ENCODE assay signal across 8 cellular contexts in the genomic region with DNA sequence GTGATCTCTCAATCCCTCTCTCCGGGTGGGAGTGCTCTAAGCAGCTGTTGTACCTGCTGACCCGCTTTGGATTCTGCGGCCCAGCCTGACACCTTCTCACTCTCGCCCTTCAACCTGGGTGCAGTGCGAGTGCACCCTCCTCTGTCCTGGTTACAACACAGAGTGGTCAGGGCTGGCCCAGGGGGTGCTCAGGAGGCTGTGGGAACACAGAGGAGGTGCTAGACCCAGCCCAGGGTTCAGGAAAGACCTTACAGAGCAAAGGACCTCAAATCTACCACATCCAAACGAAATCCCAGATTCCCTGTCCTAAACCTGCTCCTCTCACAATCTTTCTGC. TPM values are rescaled to one million over a fixed set of nuclear protein-coding genes. Genes with fewer than 3 reads are reported as not detected.
DNase-seq lines count a peak whose midpoint lies in the region; ATAC-seq and TF ChIP-seq lines count a peak whose summit lies in the region.

No MANE protein-coding gene starts in this region.

- H3K36me3 ChIP-seq in adrenal gland (replicated peaks in 1 of 2) (no peaks in the 10 kb centered on the region), tibial artery (no peaks in the 10 kb centered on the region)

- H3K4me3 ChIP-seq in adrenal gland (peak overlapping the region in 3 of 4 donors; percentile 13 to 71 (median 45)), tibial artery (peak overlapping the region; percentile 59 to 63)

- peaks cover 10% of the 10 kb centered on the region for H3K27me3 Mint-ChIP-seq in activated T-cell treated with anti-CD3 and anti-CD28 coated beads, Interleukin-2, amount 50 U/mL, for 4 hours (ENCODE audit: low read depth)

- H3K36me3 Mint-ChIP-seq in activated T-cell treated with anti-CD3 and anti-CD28 coated beads, Interleukin-2, amount 50 U/mL, for 4 hours (ENCODE audit: insufficient read depth) = peaks cover 4% of the 10 kb centered on the region

- H3K27ac ChIP-seq in adrenal gland (no peak overlapping the region), tibial artery (peak overlapping the region; percentile 34 to 66)

- TF ChIP-seq POLR2A in adrenal gland (IDR thresholded peaks at IDR 0.05) = no peak

- 9 to 20% (median 15%) methylated on average over 6 of the region's 6 CpGs for WGBS in adrenal gland, 4 donors

- ATAC-seq in activated T-cell treated with anti-CD3 and anti-CD28 coated beads, Interleukin-2, amount 50 U/mL, for 4 hours = peak; percentile 1 to 10

- H3K4me1 ChIP-seq in adrenal gland (replicated peaks in 1 of 2) (peaks cover 0 to 9% of the 10 kb centered on the region in 2 donors), tibial artery (peaks cover 3 to 18% (median 11%) of the 10 kb centered on the region in 4 donors)

- intact Hi-C loops in adrenal gland (cut with DNase I) (no loop called here), tibial artery (cut with DNase I; ENCODE audit: low total_unique reads) (loop anchor here (10.0 kb wide), 1 partner anchor 260 kb away; no protein-coding TSS in a partner anchor)

- H3K27me3 ChIP-seq in adrenal gland (no peaks in the 10 kb centered on the region), tibial artery (peaks cover 0 to 20% of the 10 kb centered on the region in 2 donors)

- TF ChIP-seq CTCF in adrenal gland (IDR thresholded peaks at IDR 0.05) (no peak), tibial artery (IDR thresholded peaks at IDR 0.05) (no peak)

- no peak for DNase-seq in activated T-cell treated with anti-CD3 and anti-CD28 coated beads, Interleukin-2, amount 50 U/mL, for 4 hours
- no peak for DNase-seq in activated T-cell treated with anti-CD3 and anti-CD28 coated beads, Interleukin-2, amount 50 U/mL, for 48 hours
- no peak for DNase-seq in adrenal gland
- DNase-seq in kidney glomerular epithelial cell (lab: John Stamatoyannopoulos, UW) = peak; percentile 38
- DNase-seq in tibial artery = no peak
- no peak for DNase-seq in NAMALWA (ENCODE audit: low spot score)
- no peak for DNase-seq in EL
- no peak for DNase-seq in stimulated activated CD4-positive, alpha-beta T cell treated with anti-CD3 and anti-CD28 coated beads, Interleukin-4, amount 100 ng/mL, for 4 hours

- peaks cover 21% of the 10 kb centered on the region for H3K4me1 Mint-ChIP-seq in activated T-cell treated with anti-CD3 and anti-CD28 coated beads, Interleukin-2, amount 50 U/mL, for 4 hours (ENCODE audit: low read depth)

- no peaks in the 10 kb centered on the region for H3K9me3 Mint-ChIP-seq in activated T-cell treated with anti-CD3 and anti-CD28 coated beads, Interleukin-2, amount 50 U/mL, for 4 hours

- H3K9me3 ChIP-seq in adrenal gland (replicated peaks in 1 of 3) (no peaks in the 10 kb centered on the region), tibial artery (no peaks in the 10 kb centered on the region)

- H3K4me3 Mint-ChIP-seq in activated T-cell treated with anti-CD3 and anti-CD28 coated beads, Interleukin-2, amount 50 U/mL, for 4 hours = peak overlapping the region; percentile 93

RNA-seq across cellular contexts. Expression of gene ZNF175, which starts 23.7 kb away (rescaled TPM):
- 1 to 10 TPM; 5.3 to 7.5 (median 6.0) TPM for total RNA-seq in activated T-cell treated with anti-CD3 and anti-CD28 coated beads, Interleukin-2, amount 50 U/mL, for 4 hours
- total RNA-seq in adrenal gland = 10 to 100 TPM in 4 of 8 donors, 1 to 10 TPM in 4; 2.5 to 14.5 (median 9.1) TPM
- polyA plus RNA-seq in adrenal gland = 1 to 10 TPM; 2.1 to 6.5 (median 3.4) TPM

RNA-seq across cellular contexts. Expression of gene SIGLEC5, which starts 35.5 kb away (rescaled TPM):
- under 1 TPM in 1 of 3 donors, not detected in 2; 0.11 TPM for total RNA-seq in activated T-cell treated with anti-CD3 and anti-CD28 coated beads, Interleukin-2, amount 50 U/mL, for 4 hours
- total RNA-seq in adrenal gland = 1 to 10 TPM in 1 of 8 donors, under 1 TPM in 3, not detected in 4; 0.36 to 3.0 (median 0.65) TPM
- not detected for polyA plus RNA-seq in adrenal gland

RNA-seq across cellular contexts. Expression of gene SIGLEC14, which starts 51.9 kb away (rescaled TPM):
- not detected for total RNA-seq in activated T-cell treated with anti-CD3 and anti-CD28 coated beads, Interleukin-2, amount 50 U/mL, for 4 hours
- total RNA-seq in adrenal gland = 10 to 100 TPM in 4 of 8 donors, 1 to 10 TPM in 2, under 1 TPM in 1, not detected in 1; 0.72 to 29.0 (median 13.3) TPM
- polyA plus RNA-seq in adrenal gland = 1 to 10 TPM; 1.2 to 3.6 (median 2.7) TPM

Comparison
In these comparisons a context has a peak if more than half of its experiments do, and no peak if none do; other contexts are left out.
1. H3K27ac ChIP-seq: peak in tibial artery (2 of 2); none in adrenal gland (0 of 5).